Comparison of ENCODE assay signal across 10 cellular contexts in the genomic region with DNA sequence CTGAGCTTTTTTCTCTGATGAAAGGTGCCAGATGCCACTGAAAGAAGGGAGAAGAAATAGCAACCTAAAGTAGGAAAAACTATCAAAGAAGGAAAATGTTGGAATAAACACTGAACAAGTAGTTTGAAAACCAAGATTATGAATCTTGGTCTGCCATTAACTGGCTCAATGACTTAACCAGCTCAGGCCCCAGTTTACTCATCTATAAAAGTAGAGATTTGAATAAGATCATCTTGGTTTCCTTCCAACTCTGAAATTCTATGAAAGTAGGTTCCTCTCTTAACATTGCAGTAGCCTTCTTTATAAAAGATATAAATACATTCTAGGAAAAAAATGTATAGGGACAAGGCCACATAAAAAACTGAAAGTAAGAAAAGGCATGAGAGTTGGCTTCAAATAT. TPM values are rescaled to one million over a fixed set of nuclear protein-coding genes. Genes with fewer than 3 reads are reported as not detected.
"Had no signal": no experiment of that assay in that cellular context is flagged by ENCODE, and none has a peak within 500 bp of the region (broad histone marks: within the 10 kb centered on the region; RNA-seq: fewer than 3 reads in every experiment).

No MANE protein-coding gene starts in this region.

- H3K4me3 ChIP-seq: GM23338, K562 had no signal

- H3K4me3 Mint-ChIP-seq: GM23338, H9 had no signal

- DNase-seq: H9, HCEC 1CT, IMR-90, KG1 had no signal

- H3K27ac Mint-ChIP-seq: GM23338, H9 had no signal

- FAIRE-seq: H1, H54, HTR-8/SVneo, K562 had no signal

- ATAC-seq: GM23338, K562 had no signal

RNA-seq across cellular contexts. Expression of a gene that starts 16.1 kb away (rescaled TPM):
- total RNA-seq: HT-29 had no signal
